In the genomic region with DNA sequence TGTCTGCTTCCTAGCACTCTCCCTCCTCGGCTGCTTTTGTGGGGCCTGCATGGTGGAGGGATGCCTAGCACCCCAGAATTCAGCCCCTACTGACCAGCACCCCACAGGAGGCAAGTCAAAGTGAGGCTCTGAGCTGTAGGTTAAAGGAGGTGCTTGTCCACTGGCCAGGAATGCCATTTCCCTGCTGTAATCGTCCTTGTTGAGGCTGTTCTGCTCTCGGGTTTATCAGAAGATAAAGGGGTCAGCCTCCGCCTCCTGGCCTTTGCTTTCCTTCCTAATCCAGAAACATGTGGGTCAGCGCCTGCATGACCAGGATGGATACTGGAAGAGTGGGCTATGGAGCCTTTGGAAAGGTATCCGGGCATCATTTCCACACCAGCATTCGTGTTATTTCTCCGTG, we compare ENCODE assay signal across 23 cellular contexts.
DNase-seq lines count a peak whose midpoint lies in the region; ATAC-seq and TF ChIP-seq lines count a peak whose summit lies in the region.
"Had no signal": no experiment of that assay in that cellular context is flagged by ENCODE, and none has a peak within 500 bp of the region (broad histone marks: within the 10 kb centered on the region; RNA-seq: fewer than 3 reads in every experiment).

No MANE protein-coding gene starts in this region.

- peaks cover 5% of the 10 kb centered on the region for H3K4me1 ChIP-seq in testis
- H3K4me1 ChIP-seq: A549, BE2C, Caco-2, HAP-1 had no signal

- H3K27ac ChIP-seq in WERI-Rb-1 (peak overlapping the region; percentile 62), testis (no peak overlapping the region), substantia nigra (ENCODE audit: low read depth, low read length, poor library complexity, severe bottlenecking) (no peak overlapping the region)
- H3K27ac ChIP-seq: A549 had no signal

- intact Hi-C loops in left cardiac atrium (cut with DNase I): no loop called here
- intact Hi-C loops in testis (cut with DNase I; ENCODE audit: low total_unique reads): no loop called here

- H3K9me3 ChIP-seq in WERI-Rb-1 (ENCODE audit: severe bottlenecking) (no peaks in the 10 kb centered on the region), testis (no peaks in the 10 kb centered on the region)
- H3K9me3 ChIP-seq: A549, BE2C, Caco-2, HAP-1, SK-N-SH had no signal

- no peak for DNase-seq in stimulated activated naive CD8-positive, alpha-beta T cell treated with anti-CD3 and anti-CD28 coated beads, Interleukin-15, amount 100 ng/mL, for 72 hours
- no peak for DNase-seq in stimulated activated naive CD8-positive, alpha-beta T cell treated with anti-CD3 and anti-CD28 coated beads, Interleukin-15, Interleukin-2, amounts not matched to agents 100 U/mL and 50 U/mL, for 24 hours
- DNase-seq in WERI-Rb-1 (no peak), left cardiac atrium (no peak), testis (peak; percentile 69), substantia nigra (lab: John Stamatoyannopoulos, UW) (no peak), HEK293T (ENCODE audit: extremely low spot score) (no peak)
- DNase-seq: BE2C; CD4-positive, alpha-beta T cell; DMS 273 treated with DMSO at 0.1 percent for 48 hours; NCI-H1092 treated with DMSO at 0.1 percent for 48 hours; NCI-H146; NCI-H2029 treated with DMSO at 0.1 percent for 48 hours; NCI-H2171; NCI-H526; SHP77 treated with DMSO at 0.1 percent for 48 hours; SK-N-SH had no signal

- no peaks in the 10 kb centered on the region for H3K9me3 Mint-ChIP-seq in stimulated activated naive CD8-positive, alpha-beta T cell treated with anti-CD3 and anti-CD28 coated beads, Interleukin-15, amount 100 ng/mL, for 72 hours
- H3K9me3 Mint-ChIP-seq: CD4-positive, alpha-beta T cell; GM23338 had no signal

- TF ChIP-seq CTCF in WERI-Rb-1 (IDR thresholded peaks at IDR 0.05; ENCODE audit: low read depth, low read length) (no peak), testis (IDR thresholded peaks at IDR 0.05) (no peak)

- no peaks in the 10 kb centered on the region for H3K36me3 ChIP-seq in WERI-Rb-1
- no peaks in the 10 kb centered on the region for H3K36me3 ChIP-seq in testis (ENCODE audit: low read depth, missing control alignments)
- H3K36me3 ChIP-seq: BE2C, HAP-1 had no signal

- no peaks in the 10 kb centered on the region for H3K27me3 Mint-ChIP-seq in stimulated activated naive CD8-positive, alpha-beta T cell treated with anti-CD3 and anti-CD28 coated beads, Interleukin-15, amount 100 ng/mL, for 72 hours
- H3K27me3 Mint-ChIP-seq: CD4-positive, alpha-beta T cell had no signal

- POLR2A ChIA-PET in HEK293T (lab: Yijun Ruan, JAX): no interaction called here

- no peaks in the 10 kb centered on the region for H3K27me3 ChIP-seq in WERI-Rb-1 (ENCODE audit: insufficient read depth, low read depth, severe bottlenecking)
- H3K27me3 ChIP-seq in testis: no peaks in the 10 kb centered on the region
- H3K27me3 ChIP-seq: BE2C had no signal

- no peak for ATAC-seq in stimulated activated naive CD8-positive, alpha-beta T cell treated with anti-CD3 and anti-CD28 coated beads, Interleukin-15, amount 100 ng/mL, for 72 hours
- no peak for ATAC-seq in stimulated activated naive CD8-positive, alpha-beta T cell treated with anti-CD3 and anti-CD28 coated beads, Interleukin-15, Interleukin-2, amounts not matched to agents 100 U/mL and 50 U/mL, for 24 hours
- ATAC-seq in left cardiac atrium (peak; percentile 56 to 60), GM21825 (IDR thresholded peaks at IDR 0.05; ENCODE audit: unreplicated experiment) (no peak)
- ATAC-seq: A549, GM23338 had no signal

- 78 to 83% methylated on average over 8 of the region's 8 CpGs for WGBS in testis, 2 donors

- no peak for TF ChIP-seq POLR2A in testis (IDR thresholded peaks at IDR 0.05)

- H3K4me3 Mint-ChIP-seq in stimulated activated naive CD8-positive, alpha-beta T cell treated with anti-CD3 and anti-CD28 coated beads, Interleukin-15, amount 100 ng/mL, for 72 hours: peak overlapping the region in 1 of 2 donors; percentile 58
- H3K4me3 Mint-ChIP-seq: CD4-positive, alpha-beta T cell; GM23338 had no signal

- CTCF ChIA-PET in HEK293T (lab: Yijun Ruan, JAX): interaction anchor here (2.0 kb wide), 1 partner anchor 8 kb away, joined by 10 read pairs; no protein-coding TSS in a partner anchor

- H3K4me3 ChIP-seq in WERI-Rb-1 (ENCODE audit: low read depth, low read length) (no peak overlapping the region), testis (no peak overlapping the region)
- H3K4me3 ChIP-seq: A549, GM12878, GM23338, HAP-1 had no signal

- peak overlapping the region; percentile 7 to 95 for H3K27ac Mint-ChIP-seq in stimulated activated naive CD8-positive, alpha-beta T cell treated with anti-CD3 and anti-CD28 coated beads, Interleukin-15, amount 100 ng/mL, for 72 hours
- H3K27ac Mint-ChIP-seq: CD4-positive, alpha-beta T cell; GM23338 had no signal

- peaks cover 49% of the 10 kb centered on the region for H3K4me1 Mint-ChIP-seq in stimulated activated naive CD8-positive, alpha-beta T cell treated with anti-CD3 and anti-CD28 coated beads, Interleukin-15, amount 100 ng/mL, for 72 hours
- H3K4me1 Mint-ChIP-seq: GM23338 had no signal

TF ChIP-seq in HEK293T, 16 proteins besides CTCF, POLR2A, EP300 and RAD21:
- TF ChIP-seq LEF1 (IDR thresholded peaks at IDR 0.05; ENCODE audit: borderline replicate concordance) (no peak), ZNF384 (IDR thresholded peaks at IDR 0.05) (no peak), CTBP1 (IDR thresholded peaks at IDR 0.05; ENCODE audit: borderline replicate concordance) (no peak), L3MBTL2 (conservative IDR thresholded peaks at IDR 0.05) (no peak), HDGF (IDR thresholded peaks at IDR 0.05; ENCODE audit: borderline replicate concordance) (no peak), FOXA1 (IDR thresholded peaks at IDR 0.05) (no peak), FOXK2 (IDR thresholded peaks at IDR 0.05) (no peak), NFRKB (IDR thresholded peaks at IDR 0.05) (no peak), FOXM1 (IDR thresholded peaks at IDR 0.05; ENCODE audit: borderline replicate concordance) (no peak), TARDBP (IDR thresholded peaks at IDR 0.05) (no peak), ARNT (IDR thresholded peaks at IDR 0.05) (no peak), BHLHE40 (IDR thresholded peaks at IDR 0.05; ENCODE audit: borderline replicate concordance) (no peak), ELF4 (IDR thresholded peaks at IDR 0.05) (no peak), SP1 (IDR thresholded peaks at IDR 0.05) (no peak)
- TF ChIP-seq, protein P1, sequence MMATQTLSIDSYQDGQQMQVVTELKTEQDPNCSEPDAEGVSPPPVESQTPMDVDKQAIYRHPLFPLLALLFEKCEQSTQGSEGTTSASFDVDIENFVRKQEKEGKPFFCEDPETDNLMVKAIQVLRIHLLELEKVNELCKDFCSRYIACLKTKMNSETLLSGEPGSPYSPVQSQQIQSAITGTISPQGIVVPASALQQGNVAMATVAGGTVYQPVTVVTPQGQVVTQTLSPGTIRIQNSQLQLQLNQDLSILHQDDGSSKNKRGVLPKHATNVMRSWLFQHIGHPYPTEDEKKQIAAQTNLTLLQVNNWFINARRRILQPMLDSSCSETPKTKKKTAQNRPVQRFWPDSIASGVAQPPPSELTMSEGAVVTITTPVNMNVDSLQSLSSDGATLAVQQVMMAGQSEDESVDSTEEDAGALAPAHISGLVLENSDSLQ (IDR thresholded peaks at IDR 0.05): no peak

Comparison
In these comparisons a context has a peak if more than half of its experiments do, and no peak if none do; other contexts are left out.
1. ATAC-seq: peak in left cardiac atrium (2 of 2); none in stimulated activated naive CD8-positive, alpha-beta T cell treated with anti-CD3 and anti-CD28 coated beads, Interleukin-15, amount 100 ng/mL, for 72 hours (single experiment), stimulated activated naive CD8-positive, alpha-beta T cell treated with anti-CD3 and anti-CD28 coated beads, Interleukin-15, Interleukin-2, amounts not matched to agents 100 U/mL and 50 U/mL, for 24 hours (single experiment) and GM21825 (single experiment).